In the genomic region with DNA sequence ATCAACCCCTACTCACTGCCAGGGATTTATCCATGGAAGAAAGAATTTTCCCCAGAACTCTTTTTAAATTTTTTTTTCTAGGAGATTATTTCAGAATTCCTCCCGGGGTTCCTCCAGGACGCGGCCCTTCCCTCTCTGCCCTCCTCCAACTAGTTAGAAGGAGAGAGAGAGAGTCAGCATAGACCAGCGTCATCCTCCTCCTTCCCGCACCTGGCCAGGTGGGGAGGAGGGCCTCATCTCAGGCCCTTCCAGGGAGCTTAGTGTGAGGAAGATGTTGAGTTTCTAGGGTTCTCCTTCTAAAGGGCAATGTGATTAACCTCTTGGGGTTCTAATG, we compare ENCODE assay signal across 16 cellular contexts.
DNase-seq lines count a peak whose midpoint lies in the region; ATAC-seq, FAIRE-seq and TF ChIP-seq lines count a peak whose summit lies in the region.
"Had no signal": no experiment of that assay in that cellular context is flagged by ENCODE, and none has a peak within 500 bp of the region (broad histone marks: within the 10 kb centered on the region; RNA-seq: fewer than 3 reads in every experiment).

No MANE protein-coding gene starts in this region.

- no peaks in the 10 kb centered on the region for H3K79me1 ChIP-seq in mesenchymal stem cell (replicated peaks; ENCODE audit: low read length, poor library complexity, severe bottlenecking)

- CTCF ChIA-PET in A549 (lab: Yijun Ruan, JAX) (interaction anchor here (0.7 kb wide), 2 partner anchors 27 to 39 kb away, joined by 3 read pairs; no protein-coding TSS in a partner anchor), OCI-LY7 (lab: Charles Lee; ENCODE audit: unreplicated experiment) (no interaction called here)

- H3K18ac ChIP-seq in mesenchymal stem cell (ENCODE audit: low read depth in 1 of 2, low read length in 2 of 2): no peak overlapping the region

- TF ChIP-seq EP300 in A549 (IDR thresholded peaks at IDR 0.05): no peak

- H3K14ac ChIP-seq in mesenchymal stem cell (ENCODE audit: low read length in 2 of 2): no peak overlapping the region

- no peak overlapping the region for H2BK12ac ChIP-seq in mesenchymal stem cell (ENCODE audit: low read length in 2 of 2)

- intact Hi-C loops in OCI-LY7 (cut with micrococcal nuclease; ENCODE audit: unreplicated experiment): no loop called here

- TF ChIP-seq RAD21 in A549 (conservative IDR thresholded peaks at IDR 0.05 in 1 of 2, IDR thresholded peaks at IDR 0.05 in 1 of 2): no peak

- H2BK5ac ChIP-seq in mesenchymal stem cell (ENCODE audit: low read depth, low read length, poor library complexity, severe bottlenecking): no peak overlapping the region

- no peak overlapping the region for H4K91ac ChIP-seq in mesenchymal stem cell (ENCODE audit: low read length)

- no peak overlapping the region for H4K8ac ChIP-seq in mesenchymal stem cell (ENCODE audit: low read length)

- no peaks in the 10 kb centered on the region for H3K9me2 ChIP-seq in OCI-LY7 (ENCODE audit: insufficient read depth, low read length)

- no peaks in the 10 kb centered on the region for H4K20me1 ChIP-seq in OCI-LY7 (ENCODE audit: insufficient read depth, low read length)

- H3K4me1 Mint-ChIP-seq in central memory CD8-positive, alpha-beta T cell: no peaks in the 10 kb centered on the region
- H3K4me1 Mint-ChIP-seq in naive thymus-derived CD8-positive, alpha-beta T cell: peaks cover 0 to 11% (median 3%) of the 10 kb centered on the region in 4 donors

- no peak overlapping the region for H2AK5ac ChIP-seq in mesenchymal stem cell (ENCODE audit: low read length, severe bottlenecking)

- 61% methylated on average over 5 of the region's 5 CpGs for WGBS in A549 (ENCODE audit: missing lambda C conversion rate)
- no CpG with 5 or more reads among the region's 5 CpGs for WGBS in mesenchymal stem cell

- peak overlapping the region; percentile 59 for H3K4me3 Mint-ChIP-seq in central memory CD8-positive, alpha-beta T cell
- peak overlapping the region; percentile 29 to 77 (median 70) for H3K4me3 Mint-ChIP-seq in naive thymus-derived CD8-positive, alpha-beta T cell

- H3K4ac ChIP-seq in mesenchymal stem cell (ENCODE audit: low read depth in 1 of 2, low read length in 2 of 2): no peak overlapping the region

- H3K9me3 ChIP-seq in A549 (no peaks in the 10 kb centered on the region), ES-I3 (ENCODE audit: control insufficient read depth, insufficient read depth, low read length) (no peaks in the 10 kb centered on the region), mesenchymal stem cell (ENCODE audit: control insufficient read depth, low read length) (no peaks in the 10 kb centered on the region), OCI-LY7 (ENCODE audit: low read length) (no peaks in the 10 kb centered on the region)
- H3K9me3 ChIP-seq: ovary, thyroid gland had no signal

- H3K4me3 ChIP-seq in A549 (no peak overlapping the region), mesenchymal stem cell (ENCODE audit: insufficient read depth in 1 of 2, low read depth in 1 of 2, low read length in 2 of 2) (no peak overlapping the region), OCI-LY7 (ENCODE audit: low read depth, low read length, poor library complexity, severe bottlenecking) (no peak overlapping the region)
- H3K4me3 ChIP-seq: ovary, thyroid gland had no signal

- peaks cover 78 to 88% of the 10 kb centered on the region in 2 experiments for H3K27me3 ChIP-seq in mesenchymal stem cell (ENCODE audit: control insufficient read depth in 1 of 2, insufficient read depth in 1 of 2, low read length in 2 of 2)
- H3K27me3 ChIP-seq: ovary, thyroid gland had no signal

- POLR2A ChIA-PET in A549 (lab: Yijun Ruan, JAX) (no interaction called here), OCI-LY7 (lab: Charles Lee) (no interaction called here)
- POLR2A ChIA-PET in naive thymus-derived CD8-positive, alpha-beta T cell (lab: Charles Lee): no interaction called here

- H2AFZ ChIP-seq in mesenchymal stem cell (ENCODE audit: low read depth, low read length) (no peak overlapping the region), OCI-LY7 (ENCODE audit: low read length) (no peak overlapping the region)

- H3K23ac ChIP-seq in mesenchymal stem cell (ENCODE audit: low read length in 2 of 2): no peak overlapping the region

- ATAC-seq in A549: no peak
- no peak for ATAC-seq in central memory CD8-positive, alpha-beta T cell (replicated peaks; ENCODE audit: extremely low read depth, poor library complexity, severe bottlenecking)
- no peak for ATAC-seq in naive thymus-derived CD8-positive, alpha-beta T cell

- H3K27ac ChIP-seq in A549 (no peak overlapping the region), mesenchymal stem cell (ENCODE audit: low read length, poor library complexity, severe bottlenecking) (no peak overlapping the region), OCI-LY7 (ENCODE audit: low read depth, low read length, poor library complexity, severe bottlenecking) (no peak overlapping the region)
- H3K27ac ChIP-seq: ovary, thyroid gland had no signal

- peaks cover 98% of the 10 kb centered on the region for H3K27me3 Mint-ChIP-seq in central memory CD8-positive, alpha-beta T cell
- H3K27me3 Mint-ChIP-seq in naive thymus-derived CD8-positive, alpha-beta T cell: peaks cover 19 to 47% (median 39%) of the 10 kb centered on the region in 5 donors

- no TSS peak for BruUV-seq in OCI-LY7 (replicated peaks; lab: Mats Ljungman, UMichigan)

- no peaks in the 10 kb centered on the region for H3K36me3 Mint-ChIP-seq in central memory CD8-positive, alpha-beta T cell (ENCODE audit: insufficient read depth)
- H3K36me3 Mint-ChIP-seq in naive thymus-derived CD8-positive, alpha-beta T cell: no peaks in the 10 kb centered on the region

- H2BK15ac ChIP-seq in mesenchymal stem cell (ENCODE audit: low read depth, poor library complexity, severe bottlenecking): no peak overlapping the region

- TF ChIP-seq CTCF in A549 (IDR thresholded peaks at IDR 0.05) (no peak), OCI-LY7 (conservative IDR thresholded peaks at IDR 0.05; ENCODE audit: low read length) (no peak)

- no peaks in the 10 kb centered on the region for H3K36me3 ChIP-seq in ES-I3 (ENCODE audit: insufficient read depth, low read length)
- no peaks in the 10 kb centered on the region for H3K36me3 ChIP-seq in mesenchymal stem cell (ENCODE audit: control insufficient read depth in 1 of 2, insufficient read depth in 2 of 2, low read depth in 1 of 2, low read length in 2 of 2)
- no peaks in the 10 kb centered on the region for H3K36me3 ChIP-seq in OCI-LY7 (ENCODE audit: insufficient read depth, low read length)
- H3K36me3 ChIP-seq: ovary, thyroid gland had no signal

- H3K4me2 ChIP-seq in A549 (peak overlapping the region; percentile 97; the same call in 2 of the 3 replicates), mesenchymal stem cell (ENCODE audit: low read length, poor library complexity, severe bottlenecking) (no peak overlapping the region), OCI-LY7 (ENCODE audit: low read length) (no peak overlapping the region)

- no peaks in the 10 kb centered on the region for H3K9me3 Mint-ChIP-seq in central memory CD8-positive, alpha-beta T cell
- H3K9me3 Mint-ChIP-seq in naive thymus-derived CD8-positive, alpha-beta T cell: no peaks in the 10 kb centered on the region

- no peak overlapping the region for H3K27ac Mint-ChIP-seq in central memory CD8-positive, alpha-beta T cell (ENCODE audit: low read depth)
- H3K27ac Mint-ChIP-seq in naive thymus-derived CD8-positive, alpha-beta T cell: peak overlapping the region in 1 of 10 donors; percentile 80

- H3K9ac ChIP-seq in ES-I3 (ENCODE audit: low read depth, low read length) (peak overlapping the region; percentile 28; the same call in 1 of the 2 replicates), mesenchymal stem cell (ENCODE audit: low read length) (no peak overlapping the region)

- FAIRE-seq in A549 (lab: Jason Lieb, UNC): no peak
- FAIRE-seq: HTR-8/SVneo had no signal

- DNase-seq in A549 (ENCODE audit: low read depth in 1 of 2, low spot score in 1 of 2): no peak
- DNase-seq in central memory CD8-positive, alpha-beta T cell (ENCODE audit: low spot score in 2 of 2): no peak
- no peak for DNase-seq in naive thymus-derived CD8-positive, alpha-beta T cell
- no peak for DNase-seq in NCI-H128 (lab: John Stamatoyannopoulos, UW; ENCODE audit: unreplicated experiment)
- DNase-seq in mesenchymal stem cell: no peak
- DNase-seq in OCI-LY7 (ENCODE audit: low spot score): no peak
- no peak for DNase-seq in SHP77 (lab: John Stamatoyannopoulos, UW)
- DNase-seq: amniotic stem cell, cortex of kidney, DMS79, NCI-H2107, NCI-H774, ovary, thyroid gland had no signal

- H3K4me1 ChIP-seq in A549: peaks cover 5% of the 10 kb centered on the region; the same call in 1 of the 3 replicates
- H3K4me1 ChIP-seq in ES-I3 (ENCODE audit: insufficient read depth, low read length): peaks cover 7% of the 10 kb centered on the region
- peaks cover 8% of the 10 kb centered on the region for H3K4me1 ChIP-seq in mesenchymal stem cell (ENCODE audit: control insufficient read depth, insufficient read depth, low read depth, low read length)
- no peaks in the 10 kb centered on the region for H3K4me1 ChIP-seq in OCI-LY7 (ENCODE audit: insufficient read depth, low read length, poor library complexity, severe bottlenecking)

- no peak for TF ChIP-seq POLR2A in A549 (IDR thresholded peaks at IDR 0.05; ENCODE audit: low read length)

- no peak overlapping the region for H2BK120ac ChIP-seq in mesenchymal stem cell (ENCODE audit: low read depth, low read length)

- no peaks in the 10 kb centered on the region for H3K79me2 ChIP-seq in OCI-LY7 (ENCODE audit: insufficient read depth, low read depth, low read length)

TF ChIP-seq in A549, 52 proteins besides CTCF, POLR2A, EP300 and RAD21:
- TF ChIP-seq, protein P1, sequence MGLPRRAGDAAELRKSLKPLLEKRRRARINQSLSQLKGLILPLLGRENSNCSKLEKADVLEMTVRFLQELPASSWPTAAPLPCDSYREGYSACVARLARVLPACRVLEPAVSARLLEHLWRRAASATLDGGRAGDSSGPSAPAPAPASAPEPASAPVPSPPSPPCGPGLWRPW (IDR thresholded peaks at IDR 0.05): no peak
